ENCODE assay signal across 24 cellular contexts in genomic region chr2:195639959-195640358, GRCh38.
"Had no signal": no experiment of that assay in that cellular context is flagged by ENCODE, and none has a peak within 500 bp of the region (broad histone marks: within the 10 kb centered on the region; RNA-seq: fewer than 3 reads in every experiment).

No MANE protein-coding gene starts in this region.

- H3K4me1 Mint-ChIP-seq: nephron progenitor cell had no signal

- DNase-seq: dermis blood vessel endothelial cell; effector memory CD4-positive, alpha-beta T cell; esophagus squamous epithelium; kidney; mammary epithelial cell; mesendoderm; midbrain; naive thymus-derived CD8-positive, alpha-beta T cell; nephron progenitor cell; nucleus accumbens; right cardiac atrium; sigmoid colon; stimulated activated CD4-positive, alpha-beta T cell treated with anti-CD3 and anti-CD28 coated beads, Interleukin-2, amount 100 ng/mL, for 24 hours; stimulated activated CD4-positive, alpha-beta T cell treated with anti-CD3 and anti-CD28 coated beads, Interleukin-4, amount 100 ng/mL, for 24 hours; stimulated activated naive CD8-positive, alpha-beta T cell treated with anti-CD3 and anti-CD28 coated beads, Interleukin-15, Interleukin-2, amounts not matched to agents 100 U/mL and 50 U/mL, for 24 hours; substantia nigra; testis; tibial artery; upper lobe of left lung; uterus had no signal

- H3K27ac Mint-ChIP-seq: nephron progenitor cell; stimulated activated memory B cell treated with anti-CD40 and anti-IgM and Interleukin-4, amounts not matched to agents 10 μg/mL and 1 μg/mL and 100 μg/mL, for 72 hours had no signal

- H3K9me3 ChIP-seq: esophagus squamous epithelium, prostate gland, sigmoid colon, testis, tibial artery, upper lobe of left lung, uterus had no signal

- H3K36me3 Mint-ChIP-seq: stimulated activated memory B cell treated with anti-CD40 and anti-IgM and Interleukin-4, amounts not matched to agents 10 μg/mL and 1 μg/mL and 100 μg/mL, for 72 hours had no signal

- H3K4me3 Mint-ChIP-seq: naive thymus-derived CD8-positive, alpha-beta T cell; nephron progenitor cell; stimulated activated memory B cell treated with anti-CD40 and anti-IgM and Interleukin-4, amounts not matched to agents 10 μg/mL and 1 μg/mL and 100 μg/mL, for 72 hours had no signal

- H3K36me3 ChIP-seq: esophagus squamous epithelium, prostate gland, sigmoid colon, tibial artery, upper lobe of left lung, uterus had no signal

- H3K4me3 ChIP-seq: coronary artery, esophagus squamous epithelium, prostate gland, sigmoid colon, testis, tibial artery, upper lobe of left lung, uterus had no signal

- H3K9me3 Mint-ChIP-seq: nephron progenitor cell had no signal

- H3K27me3 ChIP-seq: sigmoid colon, testis, tibial artery, upper lobe of left lung, uterus had no signal

- H3K27ac ChIP-seq: coronary artery, esophagus squamous epithelium, prostate gland, sigmoid colon, testis, tibial artery, upper lobe of left lung, uterus had no signal

- ATAC-seq: left lobe of liver; naive thymus-derived CD8-positive, alpha-beta T cell; right cardiac atrium; stimulated activated memory B cell treated with anti-CD40 and anti-IgM and Interleukin-4, amounts not matched to agents 10 μg/mL and 1 μg/mL and 100 μg/mL, for 72 hours; stimulated activated naive CD8-positive, alpha-beta T cell treated with anti-CD3 and anti-CD28 coated beads, Interleukin-15, Interleukin-2, amounts not matched to agents 100 U/mL and 50 U/mL, for 24 hours had no signal

- H3K4me1 ChIP-seq: prostate gland, sigmoid colon, testis, tibial artery, uterus had no signal

- H3K27me3 Mint-ChIP-seq: naive thymus-derived CD8-positive, alpha-beta T cell; stimulated activated memory B cell treated with anti-CD40 and anti-IgM and Interleukin-4, amounts not matched to agents 10 μg/mL and 1 μg/mL and 100 μg/mL, for 72 hours had no signal
